ENCODE assay signal across 8 cellular contexts in the genomic region with DNA sequence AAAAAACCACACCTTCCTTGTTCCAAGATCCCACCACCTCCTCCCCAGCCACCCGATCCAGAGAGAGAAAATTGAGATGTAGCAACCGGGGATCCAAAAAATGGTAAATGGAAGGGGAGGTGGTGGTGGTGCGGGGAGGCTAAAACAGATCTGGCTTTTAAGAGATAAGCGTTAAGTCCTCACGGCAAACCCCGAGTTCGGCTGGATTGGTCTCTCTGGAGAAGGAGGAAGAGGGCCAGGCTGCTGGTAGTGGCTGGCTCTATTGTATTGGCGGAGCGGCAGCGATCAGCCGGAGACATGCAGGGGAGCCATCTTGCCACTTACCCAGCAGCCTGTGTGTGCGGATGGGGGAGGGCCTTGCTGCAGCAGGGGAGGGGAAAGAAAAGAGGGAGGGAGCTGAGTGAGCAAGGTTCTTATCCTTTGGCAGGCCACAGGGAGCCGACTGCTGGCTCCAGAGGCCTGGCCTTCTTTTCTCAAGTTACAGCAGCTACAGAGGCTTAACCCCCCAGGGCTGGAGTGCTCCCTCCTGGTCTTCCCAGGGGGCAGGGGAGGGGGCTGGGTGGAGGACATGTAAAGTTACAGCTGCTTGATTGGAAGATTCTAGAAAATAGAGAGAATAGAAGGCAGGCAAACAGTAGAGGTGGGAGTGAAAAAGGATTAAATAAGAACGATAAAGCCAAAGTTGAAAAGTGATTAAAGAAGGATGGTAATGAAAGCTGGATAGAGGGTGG. TPM values are rescaled to one million over a fixed set of nuclear protein-coding genes. Genes with fewer than 3 reads are reported as not detected.
DNase-seq lines count a peak whose midpoint lies in the region; ATAC-seq, FAIRE-seq and TF ChIP-seq lines count a peak whose summit lies in the region.

No MANE protein-coding gene starts in this region.

- H3K4me3 ChIP-seq in A549 (peak overlapping the region; percentile 69), dorsolateral prefrontal cortex (peak overlapping the region; percentile 42 to 91 (median 72))

- intact Hi-C loops in dorsolateral prefrontal cortex (cut with DNase I): no loop called here

- H3K4me1 ChIP-seq in A549: peaks cover 32% of the 10 kb centered on the region

- peak overlapping the region; percentile 97 for H3K4me2 ChIP-seq in A549

- H3K27ac ChIP-seq in A549: peak overlapping the region; percentile 84 to 92
- peak overlapping the region; percentile 55 to 98 (median 91) for H3K27ac ChIP-seq in dorsolateral prefrontal cortex

- CTCF ChIA-PET in A549 (lab: Yijun Ruan, JAX): interaction anchor here (0.6 to 4.3 kb wide), 19 partner anchors 8 to 144 kb away, joined by 3 to 24 read pairs (median 5); partner anchors contain the start of genes ACIN1, C14orf119 and CDH24

- DNase-seq in A549 (ENCODE audit: low read depth in 1 of 2, low spot score in 1 of 2) (peak; percentile 91 to 96), dorsolateral prefrontal cortex (peak; percentile 58 to 88 (median 85)), lung microvascular endothelial cell (ENCODE audit: low read depth in 2 of 2) (peak; percentile 84 to 92), NCI-H446 (lab: John Stamatoyannopoulos, UW) (no peak)
- peak; percentile 62 to 72 for DNase-seq in activated CD4-positive, alpha-beta T cell treated with anti-CD3 and anti-CD28 coated beads for 24 hours (ENCODE audit: low read depth in 2 of 2)
- peak; percentile 58 to 72 (median 72) for DNase-seq in stimulated activated CD4-positive, alpha-beta T cell treated with anti-CD3 and anti-CD28 coated beads, TNF-alpha, amount 100 ng/mL, for 48 hours (ENCODE audit: low read depth in 3 of 3)

- WGBS in A549 (ENCODE audit: missing lambda C conversion rate): 3% methylated on average over 14 of the region's 14 CpGs

- ATAC-seq in A549 (peak; percentile 94), HG03442 (IDR thresholded peaks at IDR 0.05; ENCODE audit: unreplicated experiment) (peak; percentile 90)

- no peak for FAIRE-seq in A549 (lab: Jason Lieb, UNC)

- no peak for TF ChIP-seq RAD21 in A549 (conservative IDR thresholded peaks at IDR 0.05 in 1 of 2, IDR thresholded peaks at IDR 0.05 in 1 of 2)

- no peaks in the 10 kb centered on the region for H3K27me3 ChIP-seq in dorsolateral prefrontal cortex

- TF ChIP-seq POLR2A in A549 (IDR thresholded peaks at IDR 0.05; ENCODE audit: low read length) (peak; percentile 85), GM19099 (IDR thresholded peaks at IDR 0.05; ENCODE audit: extremely low read depth, insufficient read length, low read depth) (peak; percentile 84)

- no peaks in the 10 kb centered on the region for H3K9me3 ChIP-seq in A549

- TF ChIP-seq CTCF in A549 (IDR thresholded peaks at IDR 0.05) (no peak), dorsolateral prefrontal cortex (IDR thresholded peaks at IDR 0.05 in 54 of 56, conservative IDR thresholded peaks at IDR 0.05 in 2 of 56; ENCODE audit: low read depth in 1 of 56, partially characterized antibody in 56 of 56) (peak in 38 of 56 donors; percentile 5 to 57 (median 32))

- TF ChIP-seq EP300 in A549 (IDR thresholded peaks at IDR 0.05): no peak

- POLR2A ChIA-PET in A549 (lab: Yijun Ruan, JAX): interaction anchor here (0.5 to 3.7 kb wide), 8 partner anchors 9 to 230 kb away, joined by 3 to 36 read pairs (median 6); partner anchors contain the start of genes ACIN1, C14orf119, PPP1R3E and PRMT5

TF ChIP-seq in A549, 52 proteins besides CTCF, POLR2A, EP300 and RAD21 (continues in another document):
- TF ChIP-seq ELK1 (IDR thresholded peaks at IDR 0.05; ENCODE audit: low read depth, low read length): no peak
- TF ChIP-seq BCL3 (IDR thresholded peaks at IDR 0.05): peak; percentile 75; the same call in 2 of the 3 replicates
- TF ChIP-seq JUN (IDR thresholded peaks at IDR 0.05): peak; percentile 74 to 85; a peak in 3 of 5 replicates
- peak; percentile 79; the same call in 1 of the 2 replicates for TF ChIP-seq POLR2AphosphoS2 (conservative IDR thresholded peaks at IDR 0.05; ENCODE audit: low read length)
- TF ChIP-seq NPAS2 (CRISPR knock-in tag; IDR thresholded peaks at IDR 0.05; ENCODE audit: borderline replicate concordance): no peak
- no peak for TF ChIP-seq ZNF302 (CRISPR knock-in tag; IDR thresholded peaks at IDR 0.05)
- TF ChIP-seq KDM5A (IDR thresholded peaks at IDR 0.05): peak; percentile 92
- 0 out of 2 replicates have a peak, but pooled peaks have one; percentile 23 for TF ChIP-seq MAZ (IDR thresholded peaks at IDR 0.05; ENCODE audit: borderline replicate concordance, low read depth, low read length)
- no peak for TF ChIP-seq CBX8 (IDR thresholded peaks at IDR 0.05)
- no peak; the same call in 1 of the 2 replicates for TF ChIP-seq FOSB (CRISPR knock-in tag; IDR thresholded peaks at IDR 0.05)
- TF ChIP-seq HOXB13 (CRISPR knock-in tag; IDR thresholded peaks at IDR 0.05; ENCODE audit: low read depth): no peak
- TF ChIP-seq ZSCAN20 (CRISPR knock-in tag; IDR thresholded peaks at IDR 0.05): no peak
- no peak for TF ChIP-seq RFX5 (IDR thresholded peaks at IDR 0.05)
- no peak for TF ChIP-seq HOXA7 (CRISPR knock-in tag; IDR thresholded peaks at IDR 0.05)
- TF ChIP-seq TP53 (CRISPR knock-in tag; IDR thresholded peaks at IDR 0.05): no peak
- no peak for TF ChIP-seq EHMT2 (IDR thresholded peaks at IDR 0.05; ENCODE audit: low read depth)
- no peak for TF ChIP-seq SREBF2 (IDR thresholded peaks at IDR 0.05)
- no peak for TF ChIP-seq HDAC2 (IDR thresholded peaks at IDR 0.05)

RNA-seq across cellular contexts. Expression of gene CDH24, which starts 14.1 kb away (rescaled TPM):
- polyA plus RNA-seq in A549 (2011; rRNA removed) (4.8 and 4.9 TPM in 2 replicates), A549 (2017; fragmentation: RNase III; extraction: RNeasy Plus Mini Kit Qiagen cat#74134 plus additional on column Dnase treatment) (5.0 to 5.3 TPM (median 5.1 TPM) in 3 replicates)
- polyA plus RNA-seq in A549 (2012; cell fraction: cytosol; rRNA removed): 13.4 and 15.7 TPM in 2 replicates
- 158 and 162 TPM in 2 replicates for polyA plus RNA-seq in A549 (2012; cell fraction: nucleus; rRNA removed)
- 3.9 and 8.1 TPM in 2 replicates for polyA minus RNA-seq in A549 (2011; rRNA and poly(A)+ RNA removed)
- total RNA-seq in dorsolateral prefrontal cortex (10 to 100 TPM in 40 of 120 experiments, 1 to 10 TPM in 80; 4.3 to 15.9 (median 8.8) TPM), lung microvascular endothelial cell (0.60 and 2.0 TPM in 2 replicates)

RNA-seq across cellular contexts. Expression of gene ACIN1, which starts 23.5 kb away (rescaled TPM):
- polyA plus RNA-seq in A549 (2011; rRNA removed): 126 and 140 TPM in 2 replicates
- 82.3 and 85.6 TPM in 2 replicates for polyA plus RNA-seq in A549 (2012; cell fraction: cytosol; rRNA removed)
- polyA plus RNA-seq in A549 (2012; cell fraction: nucleus; rRNA removed): 244 and 317 TPM in 2 replicates
- 144 to 150 TPM (median 147 TPM) in 3 replicates for polyA plus RNA-seq in A549 (2017; fragmentation: RNase III; extraction: RNeasy Plus Mini Kit Qiagen cat#74134 plus additional on column Dnase treatment)
- 106 and 121 TPM in 2 replicates for polyA minus RNA-seq in A549 (2011; rRNA and poly(A)+ RNA removed)
- total RNA-seq in dorsolateral prefrontal cortex: 100 to 1,000 TPM; 107 to 209 (median 157) TPM
- 32.7 and 48.6 TPM in 2 replicates for total RNA-seq in lung microvascular endothelial cell

RNA-seq across cellular contexts. Expression of gene C14orf119, which starts 23.9 kb away (rescaled TPM):
- polyA plus RNA-seq in A549 (2011; rRNA removed): 82.5 and 107 TPM in 2 replicates
- 53.1 and 63.1 TPM in 2 replicates for polyA plus RNA-seq in A549 (2012; cell fraction: cytosol; rRNA removed)
- 21.8 and 29.1 TPM in 2 replicates for polyA plus RNA-seq in A549 (2012; cell fraction: nucleus; rRNA removed)
- polyA plus RNA-seq in A549 (2017; fragmentation: RNase III; extraction: RNeasy Plus Mini Kit Qiagen cat#74134 plus additional on column Dnase treatment): 94.8 to 102 TPM (median 99.2 TPM) in 3 replicates
- 69.8 and 95.8 TPM in 2 replicates for polyA minus RNA-seq in A549 (2011; rRNA and poly(A)+ RNA removed)
- total RNA-seq in dorsolateral prefrontal cortex: 10 to 100 TPM in 119 of 120 experiments, 1 to 10 TPM in 1; 7.9 to 32.3 (median 22.8) TPM
- 41.2 and 45.0 TPM in 2 replicates for total RNA-seq in lung microvascular endothelial cell

RNA-seq across cellular contexts. Expression of gene PSMB11, which starts 29.4 kb away (rescaled TPM):
- polyA plus RNA-seq in A549 (2011; rRNA removed) (not detected in 2 replicates), A549 (2017; fragmentation: RNase III; extraction: RNeasy Plus Mini Kit Qiagen cat#74134 plus additional on column Dnase treatment) (not detected in 3 replicates)
- polyA plus RNA-seq in A549 (2012; cell fraction: cytosol; rRNA removed): not detected in 2 replicates
- polyA plus RNA-seq in A549 (2012; cell fraction: nucleus; rRNA removed): not detected in 2 replicates
- polyA minus RNA-seq in A549 (2011; rRNA and poly(A)+ RNA removed): not detected in 2 replicates
- total RNA-seq in dorsolateral prefrontal cortex (under 1 TPM in 4 of 120 experiments, not detected in 116; 0.17 to 0.43 (median 0.22) TPM), lung microvascular endothelial cell (not detected in 2 replicates)

RNA-seq across cellular contexts. Expression of gene CIROP, which starts 33.4 kb away (rescaled TPM):
- 0.03 TPM in 1 of 2 replicates, not detected in the other for polyA plus RNA-seq in A549 (2011; rRNA removed)
- polyA plus RNA-seq in A549 (2012; cell fraction: cytosol; rRNA removed): not detected in 2 replicates
- not detected in 2 replicates for polyA plus RNA-seq in A549 (2012; cell fraction: nucleus; rRNA removed)
- not detected in 3 replicates for polyA plus RNA-seq in A549 (2017; fragmentation: RNase III; extraction: RNeasy Plus Mini Kit Qiagen cat#74134 plus additional on column Dnase treatment)
- not detected in 2 replicates for polyA minus RNA-seq in A549 (2011; rRNA and poly(A)+ RNA removed)
- total RNA-seq in dorsolateral prefrontal cortex: 1 to 10 TPM in 9 of 120 experiments, under 1 TPM in 64, not detected in 47; 0.18 to 1.9 (median 0.40) TPM
- not detected in 2 replicates for total RNA-seq in lung microvascular endothelial cell

Comparison
In these comparisons a context has a peak if more than half of its experiments do, and no peak if none do; other contexts are left out.
1. DNase-seq: peak in A549 (2 of 2), activated CD4-positive, alpha-beta T cell treated with anti-CD3 and anti-CD28 coated beads for 24 hours (2 of 2), dorsolateral prefrontal cortex (10 of 10), lung microvascular endothelial cell (2 of 2) and stimulated activated CD4-positive, alpha-beta T cell treated with anti-CD3 and anti-CD28 coated beads, TNF-alpha, amount 100 ng/mL, for 48 hours (3 of 3); none in NCI-H446 (0 of 2).